Comparison of ENCODE assay signal across 8 cellular contexts in genomic region chr20:59525500-59526241, GRCh38.
A peak's percentile ranks its signal among the peaks of the same experiment; 100 is the strongest.
DNase-seq lines count a peak whose midpoint lies in the region; ATAC-seq, FAIRE-seq and TF ChIP-seq lines count a peak whose summit lies in the region.

No MANE protein-coding gene starts in this region.

- no peak for FAIRE-seq in pancreas (lab: Jason Lieb, UNC)

- TF ChIP-seq CTCF in GM13976 (IDR thresholded peaks at IDR 0.05; ENCODE audit: borderline replicate concordance, control extremely low read depth, extremely low read depth, insufficient read depth, missing control alignments) (peak; percentile 70), gastroesophageal sphincter (IDR thresholded peaks at IDR 0.05) (peak; percentile 47 to 86 (median 52)), pancreas (IDR thresholded peaks at IDR 0.05) (peak; percentile 62 to 85 (median 77))

- H3K27me3 Mint-ChIP-seq in activated CD4-positive, alpha-beta memory T cell treated with anti-CD3 and anti-CD28 coated beads for 36 hours, result peaks cover 37% of the 10 kb centered on the region

- H3K27me3 ChIP-seq in gastroesophageal sphincter (peaks cover 90% of the 10 kb centered on the region), pancreas (peaks cover 0 to 31% (median 3%) of the 10 kb centered on the region in 4 donors)

- ATAC-seq in gastroesophageal sphincter, result peak; percentile 36
- ATAC-seq in pancreas, result peak; percentile 75 to 97 (median 93)

- H3K27ac ChIP-seq in gastroesophageal sphincter (no peak overlapping the region), pancreas (no peak overlapping the region)

- POLR2A ChIA-PET in activated CD4-positive, alpha-beta memory T cell treated with anti-CD3 and anti-CD28 coated beads for 36 hours (lab: Charles Lee), result no interaction called here

- no peaks in the 10 kb centered on the region for H3K4me1 Mint-ChIP-seq in activated CD4-positive, alpha-beta memory T cell treated with anti-CD3 and anti-CD28 coated beads for 36 hours (ENCODE audit: low read depth)

- no peak for TF ChIP-seq POLR2A in gastroesophageal sphincter (IDR thresholded peaks at IDR 0.05)

- CTCF ChIA-PET in activated CD4-positive, alpha-beta memory T cell treated with anti-CD3 and anti-CD28 coated beads for 36 hours (lab: Charles Lee), result interaction anchor here (1.0 to 1.6 kb wide), 3 partner anchors 11 to 24 kb away, joined by 3 to 4 read pairs (median 4); no protein-coding TSS in a partner anchor

- in situ Hi-C loops in GM13976 (cut with MboI; ENCODE audit: low sequenced_read_pairs, unreplicated experiment), result no loop called here

- H3K9me3 ChIP-seq in gastroesophageal sphincter, result no peaks in the 10 kb centered on the region
- no peaks in the 10 kb centered on the region for H3K9me3 ChIP-seq in pancreas

- H3K36me3 Mint-ChIP-seq in activated CD4-positive, alpha-beta memory T cell treated with anti-CD3 and anti-CD28 coated beads for 36 hours, result no peaks in the 10 kb centered on the region

- H3K36me3 ChIP-seq in gastroesophageal sphincter (no peaks in the 10 kb centered on the region), pancreas (no peaks in the 10 kb centered on the region)

- WGBS in gastroesophageal sphincter (ENCODE audit: low coverage in 1 of 2), 2 donors, result 0 to 17% methylated on average over 2 to 19 of the region's 31 CpGs
- 7 to 12% methylated on average over 31 of the region's 31 CpGs for WGBS in pancreas, 2 donors

- peak; percentile 61 for DNase-seq in Ammon's horn (ENCODE audit: low spot score)
- peak; percentile 64 for DNase-seq in GM13976 (ENCODE audit: low spot score)
- peak; percentile 31 for DNase-seq in NCI-H2107 (lab: John Stamatoyannopoulos, UW)
- peak; percentile 43 for DNase-seq in activated CD4-positive, alpha-beta memory T cell treated with anti-CD3 and anti-CD28 coated beads for 36 hours
- peak in 5 of 6 donors; percentile 21 to 85 (median 57) for DNase-seq in pancreas
- DNase-seq in GDM1 (lab: John Stamatoyannopoulos, UW), result no peak
- no peak for DNase-seq in cortex of kidney (lab: John Stamatoyannopoulos, UW)

- H3K4me1 ChIP-seq in gastroesophageal sphincter (peaks cover 0 to 8% (median 0%) of the 10 kb centered on the region in 3 donors), pancreas (no peaks in the 10 kb centered on the region)

- TF ChIP-seq EP300 in gastroesophageal sphincter (IDR thresholded peaks at IDR 0.05), result no peak

- no peak overlapping the region for H3K27ac Mint-ChIP-seq in activated CD4-positive, alpha-beta memory T cell treated with anti-CD3 and anti-CD28 coated beads for 36 hours

- H3K9me3 Mint-ChIP-seq in activated CD4-positive, alpha-beta memory T cell treated with anti-CD3 and anti-CD28 coated beads for 36 hours, result no peaks in the 10 kb centered on the region

- H3K4me3 Mint-ChIP-seq in activated CD4-positive, alpha-beta memory T cell treated with anti-CD3 and anti-CD28 coated beads for 36 hours, result no peak overlapping the region

- intact Hi-C loops in activated CD4-positive, alpha-beta memory T cell treated with anti-CD3 and anti-CD28 coated beads for 36 hours (cut with micrococcal nuclease), result no loop called here
- intact Hi-C loops in pancreas (cut with DNase I), result no loop called here

- H3K4me3 ChIP-seq in gastroesophageal sphincter (no peak overlapping the region), pancreas (no peak overlapping the region)

Comparison
In these comparisons a context has a peak if more than half of its experiments do, and no peak if none do; other contexts are left out.
1. DNase-seq: peak in Ammon's horn (single experiment), GM13976 (single experiment), NCI-H2107 (single experiment), activated CD4-positive, alpha-beta memory T cell treated with anti-CD3 and anti-CD28 coated beads for 36 hours (single experiment) and pancreas (5 of 6); none in GDM1 (single experiment) and cortex of kidney (single experiment).
2. Peak in every context shown above with its lines, with median percentiles within 50 percentile points of each other: CTCF ChIP-seq.